8 cellular contexts compared by ENCODE assay signal in the genomic region with DNA sequence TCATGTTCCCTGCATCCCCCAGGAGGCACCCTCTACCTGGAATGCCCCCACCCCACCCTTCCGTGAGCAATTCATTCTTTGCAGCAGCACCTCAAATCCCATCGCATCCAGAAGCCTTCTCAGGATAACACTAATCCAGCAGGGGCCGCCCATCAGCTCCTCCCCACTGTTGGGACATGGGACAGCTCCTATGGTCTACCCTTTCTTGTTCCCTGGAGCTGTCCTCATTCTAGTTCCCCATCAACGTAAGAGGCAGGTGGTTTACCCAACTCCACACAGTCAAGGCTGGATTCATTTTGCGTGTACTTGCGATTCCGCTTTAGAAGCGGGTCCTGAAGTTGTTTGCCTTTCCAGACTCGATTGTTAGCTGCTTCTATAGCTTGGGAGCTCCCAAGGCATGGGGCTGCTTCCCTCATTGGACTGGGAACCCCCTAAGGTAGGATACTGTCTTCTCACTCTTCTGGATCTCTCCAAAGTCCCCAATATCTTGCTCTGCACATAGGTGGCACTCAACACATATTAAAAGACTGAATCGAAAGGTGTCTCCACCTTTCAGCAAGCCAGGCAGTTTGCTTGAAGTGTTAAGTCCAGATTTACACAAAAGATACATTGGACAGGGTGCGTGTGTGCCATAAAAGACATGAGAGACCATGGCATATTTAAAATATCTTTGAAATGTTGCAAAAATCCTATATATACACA. TPM values are rescaled to one million over a fixed set of nuclear protein-coding genes. Genes with fewer than 3 reads are reported as not detected.
DNase-seq lines count a peak whose midpoint lies in the region; ATAC-seq lines count a peak whose summit lies in the region.

No MANE protein-coding gene starts in this region.

- peak; percentile 29 for DNase-seq in activated naive CD4-positive, alpha-beta T cell treated with anti-CD3 and anti-CD28 coated beads, Interleukin-2, amount 10 ng/mL, durations not matched to agents 7 days and 5 days
- no peak for DNase-seq in activated naive CD4-positive, alpha-beta T cell (lab: John Stamatoyannopoulos, UW)
- DNase-seq in NCI-H69 (lab: John Stamatoyannopoulos, UW): peak; percentile 27
- peak; percentile 57 for DNase-seq in dermis blood vessel endothelial cell
- no peak for DNase-seq in stimulated activated naive CD8-positive, alpha-beta T cell treated with anti-CD3 and anti-CD28 coated beads, Interleukin-15, amount 100 ng/mL, for 72 hours
- DNase-seq in NCI-H128 (lab: John Stamatoyannopoulos, UW; ENCODE audit: unreplicated experiment): no peak

- H3K4me3 Mint-ChIP-seq in activated naive CD4-positive, alpha-beta T cell treated with anti-CD3 and anti-CD28 coated beads, Interleukin-2, amount 10 ng/mL, durations not matched to agents 7 days and 5 days: peak overlapping the region; percentile 58
- H3K4me3 Mint-ChIP-seq in stimulated activated naive CD8-positive, alpha-beta T cell treated with anti-CD3 and anti-CD28 coated beads, Interleukin-15, amount 100 ng/mL, for 72 hours: peak overlapping the region; percentile 47 to 71

- ATAC-seq in stimulated activated naive CD8-positive, alpha-beta T cell treated with anti-CD3 and anti-CD28 coated beads, Interleukin-15, amount 100 ng/mL, for 72 hours: peak; percentile 42
- ATAC-seq in GM21737 (IDR thresholded peaks at IDR 0.05; ENCODE audit: unreplicated experiment) (no peak), HG03159 (IDR thresholded peaks at IDR 0.05; ENCODE audit: unreplicated experiment) (no peak)

- no peak overlapping the region for H3K27ac Mint-ChIP-seq in activated naive CD4-positive, alpha-beta T cell treated with anti-CD3 and anti-CD28 coated beads, Interleukin-2, amount 10 ng/mL, durations not matched to agents 7 days and 5 days
- H3K27ac Mint-ChIP-seq in stimulated activated naive CD8-positive, alpha-beta T cell treated with anti-CD3 and anti-CD28 coated beads, Interleukin-15, amount 100 ng/mL, for 72 hours: no peak overlapping the region

- CTCF ChIA-PET in activated naive CD4-positive, alpha-beta T cell treated with anti-CD3 and anti-CD28 coated beads, Interleukin-2, amount 10 ng/mL, durations not matched to agents 7 days and 5 days (lab: Charles Lee): interaction anchor here (0.7 to 4.2 kb wide), 10 partner anchors 18 to 270 kb away, joined by 3 to 24 read pairs (median 4); no protein-coding TSS in a partner anchor

- H3K36me3 Mint-ChIP-seq in activated naive CD4-positive, alpha-beta T cell treated with anti-CD3 and anti-CD28 coated beads, Interleukin-2, amount 10 ng/mL, durations not matched to agents 7 days and 5 days: no peaks in the 10 kb centered on the region

- H3K27me3 Mint-ChIP-seq in activated naive CD4-positive, alpha-beta T cell treated with anti-CD3 and anti-CD28 coated beads, Interleukin-2, amount 10 ng/mL, durations not matched to agents 7 days and 5 days: peaks cover 49% of the 10 kb centered on the region
- H3K27me3 Mint-ChIP-seq in stimulated activated naive CD8-positive, alpha-beta T cell treated with anti-CD3 and anti-CD28 coated beads, Interleukin-15, amount 100 ng/mL, for 72 hours: peaks cover 28% of the 10 kb centered on the region

- no peaks in the 10 kb centered on the region for H3K9me3 Mint-ChIP-seq in activated naive CD4-positive, alpha-beta T cell treated with anti-CD3 and anti-CD28 coated beads, Interleukin-2, amount 10 ng/mL, durations not matched to agents 7 days and 5 days
- H3K9me3 Mint-ChIP-seq in stimulated activated naive CD8-positive, alpha-beta T cell treated with anti-CD3 and anti-CD28 coated beads, Interleukin-15, amount 100 ng/mL, for 72 hours: no peaks in the 10 kb centered on the region

- H3K4me1 Mint-ChIP-seq in activated naive CD4-positive, alpha-beta T cell treated with anti-CD3 and anti-CD28 coated beads, Interleukin-2, amount 10 ng/mL, durations not matched to agents 7 days and 5 days: peaks cover 14% of the 10 kb centered on the region
- H3K4me1 Mint-ChIP-seq in stimulated activated naive CD8-positive, alpha-beta T cell treated with anti-CD3 and anti-CD28 coated beads, Interleukin-15, amount 100 ng/mL, for 72 hours: peaks cover 24% of the 10 kb centered on the region

RNA-seq across cellular contexts. Expression of a gene that starts 0.9 kb away (rescaled TPM):
- 58.9 and 124 TPM in 2 replicates for total RNA-seq in dermis blood vessel endothelial cell

Comparison
In these comparisons a context has a peak if more than half of its experiments do, and no peak if none do; other contexts are left out.
1. DNase-seq: peak in activated naive CD4-positive, alpha-beta T cell treated with anti-CD3 and anti-CD28 coated beads, Interleukin-2, amount 10 ng/mL, durations not matched to agents 7 days and 5 days (single experiment), NCI-H69 (single experiment) and dermis blood vessel endothelial cell (single experiment); none in activated naive CD4-positive, alpha-beta T cell (0 of 4), stimulated activated naive CD8-positive, alpha-beta T cell treated with anti-CD3 and anti-CD28 coated beads, Interleukin-15, amount 100 ng/mL, for 72 hours (0 of 2) and NCI-H128 (single experiment).